In genomic region chr12:6534914-6535696, GRCh38 we compare ENCODE assay signal across 8 cellular contexts. TPM values are rescaled to one million over a fixed set of nuclear protein-coding genes. Genes with fewer than 3 reads are reported as not detected.
DNase-seq lines count a peak whose midpoint lies in the region; ATAC-seq, FAIRE-seq and TF ChIP-seq lines count a peak whose summit lies in the region.

No MANE protein-coding gene starts in this region.

- 0 out of 2 replicates have a peak, but pooled peaks have one; percentile 31 for TF ChIP-seq POLR2A in GM12891 (IDR thresholded peaks at IDR 0.05; ENCODE audit: low read depth, low read length)

- ATAC-seq in HG03175 (IDR thresholded peaks at IDR 0.05; ENCODE audit: unreplicated experiment) (peak; percentile 1), GM18858 (IDR thresholded peaks at IDR 0.05; ENCODE audit: unreplicated experiment) (no peak)

- H3K4me1 ChIP-seq in NT2/D1 (ENCODE audit: insufficient read depth, insufficient read length): peaks cover 33% of the 10 kb centered on the region
- H3K4me1 ChIP-seq in mucosa of rectum (ENCODE audit: control insufficient read depth in 2 of 2, insufficient read depth in 2 of 2, low read length in 2 of 2): peaks cover 50 to 55% of the 10 kb centered on the region in 2 donors

- peak overlapping the region; percentile 100 for H3K9ac ChIP-seq in NT2/D1 (ENCODE audit: insufficient read length, low read depth)
- peak overlapping the region; percentile 87 to 94 for H3K9ac ChIP-seq in mucosa of rectum (ENCODE audit: low read depth in 1 of 2, low read length in 2 of 2)

- DNase-seq in GM12891 (ENCODE audit: insufficient read length, low spot score) (peak; percentile 51), NT2/D1 (ENCODE audit: low read depth, low spot score) (peak; percentile 77), activated T-cell treated with anti-CD3 and anti-CD28 coated beads for 48 hours (ENCODE audit: low read depth) (peak; percentile 72), epithelial cell of prostate (ENCODE audit: low read depth, low spot score) (no peak)
- DNase-seq in stimulated activated CD8-positive, alpha-beta memory T cell treated with anti-CD3 and anti-CD28 coated beads, Interleukin-4, amount 100 ng/mL, for 48 hours: peak; percentile 84

- peak overlapping the region; percentile 95 for H3K27ac ChIP-seq in epithelial cell of prostate
- peak overlapping the region; percentile 94 to 98 for H3K27ac ChIP-seq in mucosa of rectum (ENCODE audit: low read depth in 2 of 2, low read length in 2 of 2)

- H3K4me3 ChIP-seq in NT2/D1 (ENCODE audit: insufficient read length, low read depth) (peak overlapping the region; percentile 99), mucosa of rectum (ENCODE audit: low read length in 2 of 2) (peak overlapping the region; percentile 93 to 94)

- H3K36me3 ChIP-seq in NT2/D1 (ENCODE audit: insufficient read depth, insufficient read length, low read length) (peaks cover 81% of the 10 kb centered on the region), mucosa of rectum (ENCODE audit: control insufficient read depth in 2 of 2, insufficient read depth in 2 of 2, low read length in 2 of 2) (peaks cover 36 to 46% of the 10 kb centered on the region in 2 donors)

- no peaks in the 10 kb centered on the region for H3K9me3 ChIP-seq in NT2/D1 (ENCODE audit: insufficient read depth, low read length)
- no peaks in the 10 kb centered on the region for H3K9me3 ChIP-seq in mucosa of rectum (ENCODE audit: control insufficient read depth in 2 of 2, low read length in 2 of 2)

- H3K27me3 ChIP-seq in NT2/D1 (ENCODE audit: insufficient read depth, insufficient read length) (no peaks in the 10 kb centered on the region), mucosa of rectum (ENCODE audit: control insufficient read depth in 2 of 2, insufficient read depth in 2 of 2, low read length in 2 of 2) (no peaks in the 10 kb centered on the region)

- peak; percentile 54 for FAIRE-seq in GM12891 (lab: Jason Lieb, UNC)

TF ChIP-seq in GM12891, 5 proteins besides CTCF, POLR2A, EP300 and RAD21:
- TF ChIP-seq TAF1 (IDR thresholded peaks at IDR 0.05; ENCODE audit: low read depth, low read length): 0 out of 2 replicates have a peak, but pooled peaks have one; percentile 6
- TF ChIP-seq SPI1 (IDR thresholded peaks at IDR 0.05; ENCODE audit: low read depth, low read length): no peak
- TF ChIP-seq POLR2AphosphoS5 (IDR thresholded peaks at IDR 0.05; ENCODE audit: low read depth, low read length): no peak; the same call in none of the 2 replicates

RNA-seq across cellular contexts. Expression of gene GAPDH, which starts 0.8 kb away (rescaled TPM):
- polyA plus RNA-seq in GM12891 (2012; ENCODE audit: low read depth, missing spikeins): 8,862 TPM

RNA-seq across cellular contexts. Expression of gene IFFO1, which starts 20.7 kb away (rescaled TPM):
- 9.9 TPM for polyA plus RNA-seq in GM12891 (2012; ENCODE audit: low read depth, missing spikeins)

RNA-seq across cellular contexts. Expression of gene NOP2, which starts 33.0 kb away (rescaled TPM):
- 56.8 TPM for polyA plus RNA-seq in GM12891 (2012; ENCODE audit: low read depth, missing spikeins)

RNA-seq across cellular contexts. Expression of gene NCAPD2, which starts 41.2 kb away (rescaled TPM):
- polyA plus RNA-seq in GM12891 (2012; ENCODE audit: low read depth, missing spikeins): 48.3 TPM

RNA-seq across cellular contexts. Expression of gene MRPL51, which starts 42.0 kb away (rescaled TPM):
- polyA plus RNA-seq in GM12891 (2012; ENCODE audit: low read depth, missing spikeins): 236 TPM
